9 cellular contexts compared by ENCODE assay signal in genomic region chr22:27552863-27553262, GRCh38.
"Had no signal": no experiment of that assay in that cellular context is flagged by ENCODE, and none has a peak within 500 bp of the region (broad histone marks: within the 10 kb centered on the region; RNA-seq: fewer than 3 reads in every experiment).

No MANE protein-coding gene starts in this region.

- H3K4me3 ChIP-seq: GM23248, K562 had no signal

- DNase-seq: GM23248, GOT3, H9, HCEC 1CT, HFFc6, IMR-90 had no signal

- H2AFZ ChIP-seq: GM23248 had no signal

- H3K9ac ChIP-seq: GM23248 had no signal

- H3K27ac Mint-ChIP-seq: H9, HFFc6 had no signal

- H3K4me3 Mint-ChIP-seq: H9, HFFc6 had no signal

- ATAC-seq: K562 had no signal

- FAIRE-seq: H54, K562 had no signal

- H3K9me3 Mint-ChIP-seq: HFFc6 had no signal

- H3K27ac ChIP-seq: GM23248, HL-60 had no signal
